ENCODE assay signal across 8 cellular contexts in genomic region chr10:96130326-96130758, GRCh38. TPM values are rescaled to one million over a fixed set of nuclear protein-coding genes. Genes with fewer than 3 reads are reported as not detected.
A peak's percentile ranks its signal among the peaks of the same experiment; 100 is the strongest.
DNase-seq lines count a peak whose midpoint lies in the region; ATAC-seq lines count a peak whose summit lies in the region.

No MANE protein-coding gene starts in this region.

- 0 to 1% methylated on average over 38 of the region's 38 CpGs for WGBS in aorta, 2 donors

- H3K36me3 Mint-ChIP-seq in activated naive CD4-positive, alpha-beta T cell treated with anti-CD3 and anti-CD28 coated beads, Interleukin-2, amount 10 ng/mL, durations not matched to agents 7 days and 5 days = peaks cover 40% of the 10 kb centered on the region

- H3K27me3 Mint-ChIP-seq in activated naive CD4-positive, alpha-beta T cell treated with anti-CD3 and anti-CD28 coated beads, Interleukin-2, amount 10 ng/mL, durations not matched to agents 7 days and 5 days = peaks cover 40% of the 10 kb centered on the region

- H3K4me3 ChIP-seq in HUES6 (ENCODE audit: low read depth, low read length) = peak overlapping the region; percentile 90
- H3K4me3 ChIP-seq in aorta (ENCODE audit: low read length in 2 of 2) = peak overlapping the region; percentile 68 to 79

- peak overlapping the region; percentile 85 for H3K4me3 Mint-ChIP-seq in activated naive CD4-positive, alpha-beta T cell treated with anti-CD3 and anti-CD28 coated beads, Interleukin-2, amount 10 ng/mL, durations not matched to agents 7 days and 5 days

- peaks cover 25% of the 10 kb centered on the region for H3K36me3 ChIP-seq in HUES6 (ENCODE audit: control insufficient read depth, insufficient read depth, low read length)
- H3K36me3 ChIP-seq in aorta (ENCODE audit: control insufficient read depth in 1 of 2, insufficient read depth in 2 of 2, low read length in 1 of 2) = no peaks in the 10 kb centered on the region

- H3K9ac ChIP-seq in HUES6 (ENCODE audit: low read length) = peak overlapping the region; percentile 99

- peak; percentile 64 for ATAC-seq in GM21515 (IDR thresholded peaks at IDR 0.05; ENCODE audit: unreplicated experiment)
- ATAC-seq in aorta (ENCODE audit: low FRiP score) = peak; percentile 91

- DNase-seq in Daoy (ENCODE audit: low read depth) = peak; percentile 82
- DNase-seq in SHP77 treated with DMSO at 0.1 percent for 48 hours (lab: John Stamatoyannopoulos, UW) = peak; percentile 87
- DNase-seq in activated naive CD4-positive, alpha-beta T cell treated with anti-CD3 and anti-CD28 coated beads, Interleukin-2, amount 10 ng/mL, durations not matched to agents 7 days and 5 days = peak; percentile 83
- DNase-seq in cardiac septum (ENCODE audit: low spot score) = peak; percentile 81
- DNase-seq in posterior vena cava (ENCODE audit: low spot score) = peak; percentile 90
- DNase-seq in aorta = peak; percentile 83 to 90

- peak overlapping the region; percentile 99 for H3K27ac Mint-ChIP-seq in activated naive CD4-positive, alpha-beta T cell treated with anti-CD3 and anti-CD28 coated beads, Interleukin-2, amount 10 ng/mL, durations not matched to agents 7 days and 5 days

- peaks cover 30% of the 10 kb centered on the region for H3K4me1 Mint-ChIP-seq in activated naive CD4-positive, alpha-beta T cell treated with anti-CD3 and anti-CD28 coated beads, Interleukin-2, amount 10 ng/mL, durations not matched to agents 7 days and 5 days

- H3K27ac ChIP-seq in HUES6 (ENCODE audit: low read depth, low read length) (peak overlapping the region; percentile 100), aorta (ENCODE audit: low read depth in 1 of 2, low read length in 2 of 2) (peak overlapping the region; percentile 58 to 83)

- peaks cover 4% of the 10 kb centered on the region for H3K9me3 Mint-ChIP-seq in activated naive CD4-positive, alpha-beta T cell treated with anti-CD3 and anti-CD28 coated beads, Interleukin-2, amount 10 ng/mL, durations not matched to agents 7 days and 5 days

- intact Hi-C loops in cardiac septum (cut with DNase I) (loop anchor here (1.0 to 5.0 kb wide), 2 partner anchors 40 to 88 kb away; partner anchors contain the start of gene CCNJ), posterior vena cava (cut with DNase I) (loop anchor here in 1 of 2 donors (1.0 kb wide), 1 partner anchor 40 kb away; no protein-coding TSS in a partner anchor), aorta (cut with DNase I) (loop anchor here (1.0 to 2.0 kb wide), 2 partner anchors 40 kb away; no protein-coding TSS in a partner anchor)

- H3K4me1 ChIP-seq in HUES6 (ENCODE audit: control insufficient read depth, insufficient read depth, low read length) = 0 out of 2 replicates have a peak, but pooled peaks cover 3% of the 10 kb centered on the region
- peaks cover 0 to 4% of the 10 kb centered on the region in 2 donors for H3K4me1 ChIP-seq in aorta (ENCODE audit: control insufficient read depth in 1 of 2, insufficient read depth in 2 of 2, low read length in 2 of 2)

- no peaks in the 10 kb centered on the region for H3K9me3 ChIP-seq in HUES6 (ENCODE audit: control insufficient read depth, insufficient read depth, low read depth, low read length)
- H3K9me3 ChIP-seq in aorta (ENCODE audit: control insufficient read depth, low read length) = no peaks in the 10 kb centered on the region

- no peaks in the 10 kb centered on the region for H3K27me3 ChIP-seq in HUES6 (ENCODE audit: control insufficient read depth, insufficient read depth, low read length)
- H3K27me3 ChIP-seq in aorta (ENCODE audit: control insufficient read depth in 1 of 2, insufficient read depth in 2 of 2, low read length in 1 of 2) = no peaks in the 10 kb centered on the region

- CTCF ChIA-PET in activated naive CD4-positive, alpha-beta T cell treated with anti-CD3 and anti-CD28 coated beads, Interleukin-2, amount 10 ng/mL, durations not matched to agents 7 days and 5 days (lab: Charles Lee) = interaction anchor here (0.7 to 2.1 kb wide), 8 partner anchors 8 to 437 kb away, joined by 3 to 12 read pairs (median 3); partner anchors contain the start of genes CCNJ and TCTN3

RNA-seq across cellular contexts. Expression of gene ZNF518A, which starts 0.2 kb away (rescaled TPM):
- total RNA-seq in Daoy (2014; rRNA removed; shearing (Covaris generic)) = 6.6 and 9.4 TPM in 2 replicates
- total RNA-seq in cardiac septum = 12.7 TPM
- total RNA-seq in posterior vena cava = 10 to 100 TPM; 20.0 to 23.1 TPM
- total RNA-seq in aorta = 10 to 100 TPM; 18.7 to 25.0 TPM
- 1 to 10 TPM; 5.1 to 5.5 TPM for polyA plus RNA-seq in aorta

Comparison
In these comparisons a context has a peak if more than half of its experiments do, and no peak if none do; other contexts are left out.
1. Peak in every context shown above with its lines: DNase-seq, ATAC-seq, H3K4me3 ChIP-seq and H3K27ac ChIP-seq.